In the genomic region with DNA sequence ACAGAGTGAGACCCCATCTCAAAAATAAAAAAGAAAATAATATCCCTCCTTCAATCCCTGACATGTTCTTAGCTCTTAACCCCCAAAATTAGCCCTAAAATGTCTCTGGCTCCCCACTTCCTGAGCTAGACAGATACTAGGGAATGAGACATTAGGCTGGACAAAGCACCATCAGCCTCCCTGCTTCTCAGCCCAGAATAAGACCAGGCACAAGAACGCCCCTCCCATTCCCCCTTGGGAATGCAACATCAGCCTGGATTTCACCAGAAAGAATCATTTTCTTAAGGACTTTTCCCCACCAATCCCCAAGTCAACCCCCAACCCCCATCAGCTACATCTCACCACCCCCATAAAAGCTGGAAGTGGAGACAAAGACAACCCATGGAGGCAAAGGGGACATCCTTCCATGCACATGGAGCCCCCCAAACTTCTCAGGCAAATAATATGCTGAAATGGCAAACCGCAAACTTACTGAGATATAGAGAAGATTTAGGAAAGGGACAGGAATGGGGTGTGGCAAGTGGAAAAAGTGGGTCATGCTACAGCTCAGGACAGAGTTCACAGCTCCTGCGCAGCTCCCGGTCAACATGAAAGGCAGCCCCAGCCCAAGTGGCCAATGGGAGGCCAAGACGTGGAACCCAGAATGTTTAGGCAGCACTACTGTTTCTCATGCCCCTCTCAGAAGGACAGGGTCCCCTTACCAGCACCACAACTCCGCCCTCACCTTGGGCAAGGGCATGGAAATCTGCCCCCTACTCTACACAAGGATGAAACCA, we compare ENCODE assay signal across 9 cellular contexts. TPM values are rescaled to one million over a fixed set of nuclear protein-coding genes. Genes with fewer than 3 reads are reported as not detected.
DNase-seq lines count a peak whose midpoint lies in the region; ATAC-seq, FAIRE-seq and TF ChIP-seq lines count a peak whose summit lies in the region.
"Had no signal": no experiment of that assay in that cellular context is flagged by ENCODE, and none has a peak within 500 bp of the region (broad histone marks: within the 10 kb centered on the region; RNA-seq: fewer than 3 reads in every experiment).

No MANE protein-coding gene starts in this region.

- peak overlapping the region; percentile 70 to 82 for H3K4me3 ChIP-seq in kidney (ENCODE audit: low read length in 2 of 2)
- H3K4me3 ChIP-seq in thoracic aorta = peak overlapping the region; percentile 92

- peak overlapping the region; percentile 93 for H3K4me3 Mint-ChIP-seq in activated T-cell treated with anti-CD3 and anti-CD28 coated beads, Interleukin-2, amount 50 U/mL, for 4 hours
- H3K4me3 Mint-ChIP-seq in activated naive CD8-positive, alpha-beta T cell treated with anti-CD3 and anti-CD28 coated beads for 36 hours = no peak overlapping the region

- intact Hi-C loops in kidney (cut with DNase I) = no loop called here

- H3K9me3 ChIP-seq in kidney (ENCODE audit: control insufficient read depth in 1 of 2, low read length in 2 of 2) = no peaks in the 10 kb centered on the region
- no peaks in the 10 kb centered on the region for H3K9me3 ChIP-seq in thoracic aorta

- H3K36me3 Mint-ChIP-seq in activated T-cell treated with anti-CD3 and anti-CD28 coated beads, Interleukin-2, amount 50 U/mL, for 4 hours (ENCODE audit: insufficient read depth) = peaks cover 52% of the 10 kb centered on the region
- H3K36me3 Mint-ChIP-seq in activated naive CD8-positive, alpha-beta T cell treated with anti-CD3 and anti-CD28 coated beads for 36 hours = peaks cover 54% of the 10 kb centered on the region

- peaks cover 15 to 23% of the 10 kb centered on the region in 2 donors for H3K4me1 ChIP-seq in kidney (ENCODE audit: control insufficient read depth in 1 of 2, insufficient read depth in 1 of 2, low read depth in 1 of 2, low read length in 2 of 2)
- H3K4me1 ChIP-seq in thoracic aorta (ENCODE audit: control insufficient read depth in 1 of 2, low read depth in 2 of 2) = peaks cover 28 to 41% of the 10 kb centered on the region in 2 donors

- no peaks in the 10 kb centered on the region for H3K27me3 Mint-ChIP-seq in activated T-cell treated with anti-CD3 and anti-CD28 coated beads, Interleukin-2, amount 50 U/mL, for 4 hours (ENCODE audit: low read depth)
- no peaks in the 10 kb centered on the region for H3K27me3 Mint-ChIP-seq in activated naive CD8-positive, alpha-beta T cell treated with anti-CD3 and anti-CD28 coated beads for 36 hours

- ATAC-seq in activated T-cell treated with anti-CD3 and anti-CD28 coated beads, Interleukin-2, amount 50 U/mL, for 4 hours = no peak
- ATAC-seq in thoracic aorta (ENCODE audit: insufficient number of reproducible peaks, low FRiP score, low read depth) (no peak), GM19395 (IDR thresholded peaks at IDR 0.05; ENCODE audit: unreplicated experiment) (no peak), GM19452 (IDR thresholded peaks at IDR 0.05; ENCODE audit: unreplicated experiment) (no peak)

- H3K27ac ChIP-seq in kidney (ENCODE audit: low read depth in 2 of 2, low read length in 2 of 2) (no peak overlapping the region), thoracic aorta (peak overlapping the region; percentile 41 to 93)

- peak overlapping the region; percentile 0 to 62 for H3K9ac ChIP-seq in kidney (ENCODE audit: low read length in 2 of 2)

- H3K27ac Mint-ChIP-seq in activated naive CD8-positive, alpha-beta T cell treated with anti-CD3 and anti-CD28 coated beads for 36 hours = peak overlapping the region; percentile 88

- no peak for TF ChIP-seq CTCF in kidney (IDR thresholded peaks at IDR 0.05; ENCODE audit: borderline replicate concordance, extremely low read depth, insufficient read depth)
- no peak for TF ChIP-seq CTCF in thoracic aorta (IDR thresholded peaks at IDR 0.05)

- H3K4me1 Mint-ChIP-seq in activated T-cell treated with anti-CD3 and anti-CD28 coated beads, Interleukin-2, amount 50 U/mL, for 4 hours (ENCODE audit: low read depth) = peaks cover 47% of the 10 kb centered on the region
- H3K4me1 Mint-ChIP-seq in activated naive CD8-positive, alpha-beta T cell treated with anti-CD3 and anti-CD28 coated beads for 36 hours = peaks cover 36% of the 10 kb centered on the region

- DNase-seq in activated T-cell treated with anti-CD3 and anti-CD28 coated beads, Interleukin-2, amount 50 U/mL, for 4 hours = no peak
- no peak for DNase-seq in activated T-cell treated with anti-CD3 and anti-CD28 coated beads, Interleukin-2, amount 50 U/mL, for 1 hour
- DNase-seq in activated naive CD8-positive, alpha-beta T cell treated with anti-CD3 and anti-CD28 coated beads for 36 hours = no peak
- DNase-seq in kidney = no peak
- no peak for DNase-seq in thoracic aorta (ENCODE audit: low spot score)
- DNase-seq in GOT3 (lab: John Stamatoyannopoulos, UW) = no peak
- DNase-seq: DMS53 had no signal

- H3K27me3 ChIP-seq in thoracic aorta (replicated peaks; ENCODE audit: insufficient read depth) = no peaks in the 10 kb centered on the region

- H3K36me3 ChIP-seq in kidney (ENCODE audit: control insufficient read depth in 1 of 2, insufficient read depth in 2 of 2, low read length in 2 of 2) (peaks cover 26 to 30% of the 10 kb centered on the region in 2 donors), thoracic aorta (peaks cover 28% of the 10 kb centered on the region)

- FAIRE-seq in kidney (lab: Jason Lieb, UNC) = no peak

- no peaks in the 10 kb centered on the region for H3K9me3 Mint-ChIP-seq in activated T-cell treated with anti-CD3 and anti-CD28 coated beads, Interleukin-2, amount 50 U/mL, for 4 hours
- H3K9me3 Mint-ChIP-seq in activated naive CD8-positive, alpha-beta T cell treated with anti-CD3 and anti-CD28 coated beads for 36 hours = no peaks in the 10 kb centered on the region

RNA-seq across cellular contexts. Expression of a gene that starts 2.7 kb away (rescaled TPM):
- 100 to 1,000 TPM; 311 to 336 (median 332) TPM for total RNA-seq in activated T-cell treated with anti-CD3 and anti-CD28 coated beads, Interleukin-2, amount 50 U/mL, for 4 hours
- total RNA-seq in activated naive CD8-positive, alpha-beta T cell treated with anti-CD3 and anti-CD28 coated beads for 36 hours = 100 to 1,000 TPM; 262 to 293 TPM
- total RNA-seq in kidney = 224 TPM
- 109 TPM for polyA plus RNA-seq in kidney (ENCODE audit: insufficient read depth, low read depth, low replicate concordance)
- 100 to 1,000 TPM; 193 to 205 TPM for total RNA-seq in thoracic aorta

RNA-seq across cellular contexts. Expression of a gene that starts 31.3 kb away (rescaled TPM):
- 1 to 10 TPM; 3.8 to 5.5 (median 5.1) TPM for total RNA-seq in activated T-cell treated with anti-CD3 and anti-CD28 coated beads, Interleukin-2, amount 50 U/mL, for 4 hours
- 1 to 10 TPM; 7.3 to 7.9 TPM for total RNA-seq in activated naive CD8-positive, alpha-beta T cell treated with anti-CD3 and anti-CD28 coated beads for 36 hours
- total RNA-seq in kidney (4.9 TPM), thoracic aorta (1 to 10 TPM; 4.8 to 6.8 TPM)
- 0.97 TPM for polyA plus RNA-seq in kidney (ENCODE audit: insufficient read depth, low read depth, low replicate concordance)

RNA-seq across cellular contexts. Expression of a gene that starts 36.4 kb away (rescaled TPM):
- 100 to 1,000 TPM; 267 to 300 (median 270) TPM for total RNA-seq in activated T-cell treated with anti-CD3 and anti-CD28 coated beads, Interleukin-2, amount 50 U/mL, for 4 hours
- 100 to 1,000 TPM; 151 to 153 TPM for total RNA-seq in activated naive CD8-positive, alpha-beta T cell treated with anti-CD3 and anti-CD28 coated beads for 36 hours
- total RNA-seq in kidney (29.7 TPM), thoracic aorta (10 to 100 TPM; 41.2 to 83.0 TPM)
- 12.2 TPM for polyA plus RNA-seq in kidney (ENCODE audit: insufficient read depth, low read depth, low replicate concordance)

RNA-seq across cellular contexts. Expression of a gene that starts 42.8 kb away (rescaled TPM):
- total RNA-seq in activated T-cell treated with anti-CD3 and anti-CD28 coated beads, Interleukin-2, amount 50 U/mL, for 4 hours = 1 to 10 TPM in 1 of 3 donors, under 1 TPM in 2; 0.65 to 1.3 (median 0.71) TPM
- 1 to 10 TPM in 1 of 2 experiments, under 1 TPM in 1; 0.86 to 1.2 TPM for total RNA-seq in activated naive CD8-positive, alpha-beta T cell treated with anti-CD3 and anti-CD28 coated beads for 36 hours
- total RNA-seq in kidney (3.4 TPM), thoracic aorta (1 to 10 TPM; 5.1 to 9.1 TPM)
- 2.1 TPM for polyA plus RNA-seq in kidney (ENCODE audit: insufficient read depth, low read depth, low replicate concordance)

RNA-seq across cellular contexts. Expression of a gene that starts 48.6 kb away (rescaled TPM):
- 10 to 100 TPM in 1 of 3 donors, 1 to 10 TPM in 2; 8.5 to 10.2 (median 9.8) TPM for total RNA-seq in activated T-cell treated with anti-CD3 and anti-CD28 coated beads, Interleukin-2, amount 50 U/mL, for 4 hours
- 1 to 10 TPM; 7.2 to 8.1 TPM for total RNA-seq in activated naive CD8-positive, alpha-beta T cell treated with anti-CD3 and anti-CD28 coated beads for 36 hours
- total RNA-seq in kidney (21.5 TPM), thoracic aorta (10 to 100 TPM; 36.2 to 68.6 TPM)
- polyA plus RNA-seq in kidney (ENCODE audit: insufficient read depth, low read depth, low replicate concordance) = 11.5 TPM

Comparison
In these comparisons a context has a peak if more than half of its experiments do, and no peak if none do; other contexts are left out.
1. H3K27ac ChIP-seq: peak in thoracic aorta (2 of 2); none in kidney (0 of 2).